24 cellular contexts compared by ENCODE assay signal in genomic region chr17:42830971-42831370, GRCh38. TPM values are rescaled to one million over a fixed set of nuclear protein-coding genes. Genes with fewer than 3 reads are reported as not detected.
"Had no signal": no experiment of that assay in that cellular context is flagged by ENCODE, and none has a peak within 500 bp of the region (broad histone marks: within the 10 kb centered on the region; RNA-seq: fewer than 3 reads in every experiment).

No MANE protein-coding gene starts in this region.

- H3K9me3 Mint-ChIP-seq: activated B cell treated with CpG ODN at 0.5 μM for 24 hours; activated CD4-positive, alpha-beta memory T cell treated with anti-CD3 and anti-CD28 coated beads for 36 hours; stimulated activated naive B cell treated with anti-CD40 and anti-IgM and Interleukin-4, amounts not matched to agents 10 μg/mL and 1 μg/mL and 100 μg/mL, for 72 hours had no signal

- H3K27me3 Mint-ChIP-seq: activated CD4-positive, alpha-beta memory T cell treated with anti-CD3 and anti-CD28 coated beads for 36 hours; activated CD4-positive, alpha-beta T cell treated with anti-CD3 and anti-CD28 coated beads for 36 hours; stimulated activated naive B cell treated with anti-CD40 and anti-IgM and Interleukin-4, amounts not matched to agents 10 μg/mL and 1 μg/mL and 100 μg/mL, for 72 hours had no signal

- H3K27ac Mint-ChIP-seq: activated CD4-positive, alpha-beta memory T cell treated with anti-CD3 and anti-CD28 coated beads for 36 hours; activated CD4-positive, alpha-beta T cell treated with anti-CD3 and anti-CD28 coated beads for 36 hours; stimulated activated naive B cell treated with anti-CD40 and anti-IgM and Interleukin-4, amounts not matched to agents 10 μg/mL and 1 μg/mL and 100 μg/mL, for 72 hours had no signal

- DNase-seq: activated B cell treated with CpG ODN at 0.5 μM for 24 hours; activated CD4-positive, alpha-beta memory T cell treated with anti-CD3 and anti-CD28 coated beads for 36 hours; activated CD4-positive, alpha-beta T cell treated with anti-CD3 and anti-CD28 coated beads for 36 hours; activated effector memory CD4-positive, alpha-beta T cell treated with anti-CD3 and anti-CD28 coated beads, Interleukin-2, amount 50 U/mL, for 16 hours; activated naive CD4-positive, alpha-beta T cell treated with anti-CD3 and anti-CD28 coated beads, Interleukin-2, amount 50 U/mL, for 16 hours; activated T-cell treated with anti-CD3 and anti-CD28 coated beads, Interleukin-2, amount 50 U/mL, for 48 hours; anterior cingulate cortex; body of pancreas; dermis blood vessel endothelial cell; effector CD8-positive, alpha-beta T cell; erythroblast; foreskin fibroblast; left lung; posterior cingulate gyrus; sigmoid colon; stimulated activated CD4-positive, alpha-beta T cell treated with anti-CD3 and anti-CD28 coated beads, Interleukin-15, amount 100 ng/mL, for 24 hours; stimulated activated CD4-positive, alpha-beta T cell treated with anti-CD3 and anti-CD28 coated beads, Interleukin-2, amount 100 ng/mL, for 48 hours; stimulated activated CD8-positive, alpha-beta memory T cell treated with anti-CD3 and anti-CD28 coated beads, Interleukin-4, amount 100 ng/mL, for 48 hours; stimulated activated naive B cell treated with anti-CD40 and anti-IgM and Interleukin-4, amounts not matched to agents 10 μg/mL and 1 μg/mL and 100 μg/mL, for 72 hours; upper lobe of right lung had no signal

- ATAC-seq: activated CD4-positive, alpha-beta T cell treated with anti-CD3 and anti-CD28 coated beads for 36 hours; body of pancreas; left lung; stimulated activated naive B cell treated with anti-CD40 and anti-IgM and Interleukin-4, amounts not matched to agents 10 μg/mL and 1 μg/mL and 100 μg/mL, for 72 hours; upper lobe of right lung had no signal

- H3K4me3 Mint-ChIP-seq: activated CD4-positive, alpha-beta memory T cell treated with anti-CD3 and anti-CD28 coated beads for 36 hours; activated CD4-positive, alpha-beta T cell treated with anti-CD3 and anti-CD28 coated beads for 36 hours; stimulated activated naive B cell treated with anti-CD40 and anti-IgM and Interleukin-4, amounts not matched to agents 10 μg/mL and 1 μg/mL and 100 μg/mL, for 72 hours had no signal

RNA-seq across cellular contexts. Expression of gene CNTD1, which starts 32.3 kb away (rescaled TPM):
- total RNA-seq: activated B cell treated with CpG ODN at 0.5 μM for 24 hours; activated CD4-positive, alpha-beta memory T cell treated with anti-CD3 and anti-CD28 coated beads for 36 hours; activated CD4-positive, alpha-beta T cell treated with anti-CD3 and anti-CD28 coated beads for 36 hours; body of pancreas; cardiac septum; mesenteric fat pad; smooth muscle cell; thoracic aorta had no signal
